ENCODE assay signal across 14 cellular contexts in the genomic region with DNA sequence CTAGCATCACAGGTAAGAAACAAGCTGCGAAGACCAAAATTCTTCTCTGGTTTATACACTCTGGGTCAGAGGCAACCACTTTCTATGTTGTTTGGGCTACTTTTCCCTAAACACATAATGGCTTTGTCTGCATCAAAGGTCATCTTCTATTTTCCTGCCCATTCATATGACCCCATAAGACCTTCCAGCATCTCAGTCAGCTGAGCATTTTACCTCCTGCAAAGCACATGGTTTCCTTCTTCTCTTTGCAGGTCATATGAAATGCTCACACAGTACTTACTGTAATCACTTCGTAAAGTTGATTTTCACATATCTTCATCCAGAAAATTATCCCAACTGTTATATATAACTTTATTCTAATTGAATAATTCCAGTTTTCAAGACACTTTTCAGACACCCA. TPM values are rescaled to one million over a fixed set of nuclear protein-coding genes. Genes with fewer than 3 reads are reported as not detected.
"Had no signal": no experiment of that assay in that cellular context is flagged by ENCODE, and none has a peak within 500 bp of the region (broad histone marks: within the 10 kb centered on the region; RNA-seq: fewer than 3 reads in every experiment).

No MANE protein-coding gene starts in this region.

- H3K4me1 Mint-ChIP-seq: stimulated activated memory B cell treated with anti-CD40 and anti-IgM and Interleukin-4, amounts not matched to agents 10 μg/mL and 1 μg/mL and 100 μg/mL, for 72 hours had no signal

- H3K27me3 ChIP-seq: left lung, transverse colon had no signal

- H3K9me3 ChIP-seq: left lung, transverse colon had no signal

- H3K36me3 ChIP-seq: left lung, transverse colon had no signal

- ATAC-seq: effector memory CD8-positive, alpha-beta T cell; left lung; natural killer cell; stimulated activated memory B cell treated with anti-CD40 and anti-IgM and Interleukin-4, amounts not matched to agents 10 μg/mL and 1 μg/mL and 100 μg/mL, for 72 hours; T-helper 17 cell had no signal

- DNase-seq: activated CD4-positive, alpha-beta T cell treated with anti-CD3 and anti-CD28 coated beads for 48 hours; activated CD8-positive, alpha-beta memory T cell treated with anti-CD3 and anti-CD28 coated beads, Interleukin-2, amount 50 U/mL, for 48 hours; activated T-cell treated with anti-CD3 and anti-CD28 coated beads, Interleukin-2, amount 50 U/mL, for 72 hours; dermis blood vessel endothelial cell; effector memory CD8-positive, alpha-beta T cell; left lung; natural killer cell; substantia nigra; T-helper 17 cell; transverse colon had no signal

- H3K27ac Mint-ChIP-seq: activated T-cell treated with anti-CD3 and anti-CD28 coated beads, Interleukin-2, amount 50 U/mL, for 72 hours; effector memory CD8-positive, alpha-beta T cell; stimulated activated memory B cell treated with anti-CD40 and anti-IgM and Interleukin-4, amounts not matched to agents 10 μg/mL and 1 μg/mL and 100 μg/mL, for 72 hours; T-helper 17 cell had no signal

- H3K36me3 Mint-ChIP-seq: natural killer cell; stimulated activated memory B cell treated with anti-CD40 and anti-IgM and Interleukin-4, amounts not matched to agents 10 μg/mL and 1 μg/mL and 100 μg/mL, for 72 hours had no signal

- H3K9me3 Mint-ChIP-seq: activated T-cell treated with anti-CD3 and anti-CD28 coated beads, Interleukin-2, amount 50 U/mL, for 72 hours; effector memory CD8-positive, alpha-beta T cell; stimulated activated memory B cell treated with anti-CD40 and anti-IgM and Interleukin-4, amounts not matched to agents 10 μg/mL and 1 μg/mL and 100 μg/mL, for 72 hours had no signal

- H3K4me3 ChIP-seq: left lung, transverse colon had no signal

- H3K27me3 Mint-ChIP-seq: effector memory CD8-positive, alpha-beta T cell; T-helper 17 cell had no signal

- H3K4me3 Mint-ChIP-seq: activated T-cell treated with anti-CD3 and anti-CD28 coated beads, Interleukin-2, amount 50 U/mL, for 72 hours; effector memory CD8-positive, alpha-beta T cell; natural killer cell; stimulated activated memory B cell treated with anti-CD40 and anti-IgM and Interleukin-4, amounts not matched to agents 10 μg/mL and 1 μg/mL and 100 μg/mL, for 72 hours; T-helper 17 cell had no signal

- H3K27ac ChIP-seq: epithelial cell of prostate, left lung, transverse colon had no signal

RNA-seq across cellular contexts. Expression of gene LIPC, which starts 34.8 kb away (rescaled TPM):
- total RNA-seq: astrocyte, chondrocyte had no signal
